Comparison of ENCODE assay signal across 18 cellular contexts in genomic region chr13:110921209-110921608, GRCh38. TPM values are rescaled to one million over a fixed set of nuclear protein-coding genes. Genes with fewer than 3 reads are reported as not detected.
DNase-seq lines count a peak whose midpoint lies in the region; ATAC-seq and TF ChIP-seq lines count a peak whose summit lies in the region.
"Had no signal": no experiment of that assay in that cellular context is flagged by ENCODE, and none has a peak within 500 bp of the region (broad histone marks: within the 10 kb centered on the region; RNA-seq: fewer than 3 reads in every experiment).

No MANE protein-coding gene starts in this region.

- H3K4me2 ChIP-seq in neural progenitor cell = no peak overlapping the region
- H3K4me2 ChIP-seq: hepatocyte had no signal

- H3F3A ChIP-seq in neural progenitor cell (ENCODE audit: low read depth) = peaks cover 9% of the 10 kb centered on the region

- H3K4me1 Mint-ChIP-seq in activated CD8-positive, alpha-beta T cell treated with anti-CD3 and anti-CD28 coated beads for 36 hours (ENCODE audit: low read depth) = peaks cover 22% of the 10 kb centered on the region
- H3K4me1 Mint-ChIP-seq in activated CD8-positive, alpha-beta T cell treated with anti-CD3 and anti-CD28 coated beads, Interleukin-2, amount 10 ng/mL, durations not matched to agents 7 days and 5 days (ENCODE audit: low read depth) = peaks cover 26% of the 10 kb centered on the region
- peaks cover 34% of the 10 kb centered on the region for H3K4me1 Mint-ChIP-seq in WTC11
- H3K4me1 Mint-ChIP-seq in stimulated activated naive B cell treated with anti-CD40 and anti-IgM and Interleukin-4, amounts not matched to agents 10 μg/mL and 1 μg/mL and 100 μg/mL, for 72 hours = peaks cover 38 to 67% of the 10 kb centered on the region in 2 donors
- H3K4me1 Mint-ChIP-seq in neural progenitor cell = peaks cover 16% of the 10 kb centered on the region

- H3K36me3 ChIP-seq in neural progenitor cell = no peaks in the 10 kb centered on the region
- H3K36me3 ChIP-seq: ovary, stomach, upper lobe of left lung had no signal

- H3K79me2 ChIP-seq in neural progenitor cell (ENCODE audit: low read depth) = peaks cover 3% of the 10 kb centered on the region
- H3K79me2 ChIP-seq: hepatocyte had no signal

- intact Hi-C loops in activated CD8-positive, alpha-beta T cell treated with anti-CD3 and anti-CD28 coated beads for 36 hours (cut with micrococcal nuclease) = no loop called here

- no peaks in the 10 kb centered on the region for H3K27me3 ChIP-seq in neural progenitor cell
- H3K27me3 ChIP-seq: ovary, upper lobe of left lung had no signal

- H3K27ac ChIP-seq in neural progenitor cell = no peak overlapping the region
- H3K27ac ChIP-seq: C4-2B, coronary artery, hepatocyte, ovary, stomach, upper lobe of left lung had no signal

- no peaks in the 10 kb centered on the region for H4K20me1 ChIP-seq in neural progenitor cell (ENCODE audit: low read depth)

- H3K27me3 Mint-ChIP-seq in activated CD8-positive, alpha-beta T cell treated with anti-CD3 and anti-CD28 coated beads for 36 hours = peaks cover 28% of the 10 kb centered on the region
- peaks cover 27% of the 10 kb centered on the region for H3K27me3 Mint-ChIP-seq in activated CD8-positive, alpha-beta T cell treated with anti-CD3 and anti-CD28 coated beads, Interleukin-2, amount 10 ng/mL, durations not matched to agents 7 days and 5 days (ENCODE audit: low read depth)
- H3K27me3 Mint-ChIP-seq in WTC11 (ENCODE audit: low read depth) (0 out of 2 replicates have a peak, but pooled peaks cover 2% of the 10 kb centered on the region), neural progenitor cell (ENCODE audit: insufficient read depth, low read depth) (peaks cover 2% of the 10 kb centered on the region)
- H3K27me3 Mint-ChIP-seq in stimulated activated naive B cell treated with anti-CD40 and anti-IgM and Interleukin-4, amounts not matched to agents 10 μg/mL and 1 μg/mL and 100 μg/mL, for 72 hours = peaks cover 10 to 17% of the 10 kb centered on the region in 2 donors

- H3K27ac Mint-ChIP-seq in activated CD8-positive, alpha-beta T cell treated with anti-CD3 and anti-CD28 coated beads for 36 hours = no peak overlapping the region
- no peak overlapping the region for H3K27ac Mint-ChIP-seq in activated CD8-positive, alpha-beta T cell treated with anti-CD3 and anti-CD28 coated beads, Interleukin-2, amount 10 ng/mL, durations not matched to agents 7 days and 5 days
- H3K27ac Mint-ChIP-seq in WTC11 = 0 out of 2 replicates have a peak overlapping the region, but pooled peaks have one; percentile 46
- peak overlapping the region; percentile 85 for H3K27ac Mint-ChIP-seq in stimulated activated naive B cell treated with anti-CD40 and anti-IgM and Interleukin-4, amounts not matched to agents 10 μg/mL and 1 μg/mL and 100 μg/mL, for 72 hours
- no peak overlapping the region for H3K27ac Mint-ChIP-seq in neural progenitor cell

- H3K4me3 Mint-ChIP-seq in activated CD8-positive, alpha-beta T cell treated with anti-CD3 and anti-CD28 coated beads for 36 hours = no peak overlapping the region
- no peak overlapping the region for H3K4me3 Mint-ChIP-seq in activated CD8-positive, alpha-beta T cell treated with anti-CD3 and anti-CD28 coated beads, Interleukin-2, amount 10 ng/mL, durations not matched to agents 7 days and 5 days
- H3K4me3 Mint-ChIP-seq in WTC11 = no peak overlapping the region
- peak overlapping the region; percentile 21 to 64 for H3K4me3 Mint-ChIP-seq in stimulated activated naive B cell treated with anti-CD40 and anti-IgM and Interleukin-4, amounts not matched to agents 10 μg/mL and 1 μg/mL and 100 μg/mL, for 72 hours
- H3K4me3 Mint-ChIP-seq in neural progenitor cell = no peak overlapping the region

- H2AFZ ChIP-seq in neural progenitor cell (replicated peaks) = no peak overlapping the region
- H2AFZ ChIP-seq: hepatocyte had no signal

- no peaks in the 10 kb centered on the region for H3K9me3 Mint-ChIP-seq in activated CD8-positive, alpha-beta T cell treated with anti-CD3 and anti-CD28 coated beads for 36 hours
- no peaks in the 10 kb centered on the region for H3K9me3 Mint-ChIP-seq in activated CD8-positive, alpha-beta T cell treated with anti-CD3 and anti-CD28 coated beads, Interleukin-2, amount 10 ng/mL, durations not matched to agents 7 days and 5 days (ENCODE audit: insufficient read depth)
- H3K9me3 Mint-ChIP-seq in WTC11 (no peaks in the 10 kb centered on the region), neural progenitor cell (no peaks in the 10 kb centered on the region)
- no peaks in the 10 kb centered on the region for H3K9me3 Mint-ChIP-seq in stimulated activated naive B cell treated with anti-CD40 and anti-IgM and Interleukin-4, amounts not matched to agents 10 μg/mL and 1 μg/mL and 100 μg/mL, for 72 hours

- CTCF ChIA-PET in activated CD8-positive, alpha-beta T cell treated with anti-CD3 and anti-CD28 coated beads for 36 hours (lab: Charles Lee) = no interaction called here
- CTCF ChIA-PET in activated CD8-positive, alpha-beta T cell treated with anti-CD3 and anti-CD28 coated beads, Interleukin-2, amount 10 ng/mL, durations not matched to agents 7 days and 5 days (lab: Charles Lee) = no interaction called here
- CTCF ChIA-PET in WTC11 (lab: Charles Lee) = interaction anchor here (0.7 to 1.6 kb wide), 5 partner anchors 35 to 328 kb away, joined by 3 to 6 read pairs (median 3); no protein-coding TSS in a partner anchor

- peaks cover 2% of the 10 kb centered on the region for H3K36me3 Mint-ChIP-seq in activated CD8-positive, alpha-beta T cell treated with anti-CD3 and anti-CD28 coated beads for 36 hours (ENCODE audit: low read depth)
- H3K36me3 Mint-ChIP-seq in activated CD8-positive, alpha-beta T cell treated with anti-CD3 and anti-CD28 coated beads, Interleukin-2, amount 10 ng/mL, durations not matched to agents 7 days and 5 days (ENCODE audit: low read depth) = peaks cover 2% of the 10 kb centered on the region
- H3K36me3 Mint-ChIP-seq in WTC11 = no peaks in the 10 kb centered on the region
- H3K36me3 Mint-ChIP-seq in stimulated activated naive B cell treated with anti-CD40 and anti-IgM and Interleukin-4, amounts not matched to agents 10 μg/mL and 1 μg/mL and 100 μg/mL, for 72 hours = peaks cover 5 to 14% of the 10 kb centered on the region in 2 donors
- H3K36me3 Mint-ChIP-seq in neural progenitor cell = no peaks in the 10 kb centered on the region

- ATAC-seq in activated CD8-positive, alpha-beta T cell treated with anti-CD3 and anti-CD28 coated beads for 36 hours = peak; percentile 53
- no peak for ATAC-seq in activated CD8-positive, alpha-beta T cell treated with anti-CD3 and anti-CD28 coated beads, Interleukin-2, amount 10 ng/mL, durations not matched to agents 7 days and 5 days
- ATAC-seq in GM21529 (IDR thresholded peaks at IDR 0.05; ENCODE audit: unreplicated experiment) (peak; percentile 36), WTC11 (no peak; the same call in 1 of the 2 replicates), HG03378 (IDR thresholded peaks at IDR 0.05; ENCODE audit: unreplicated experiment) (no peak)
- ATAC-seq in stimulated activated naive B cell treated with anti-CD40 and anti-IgM and Interleukin-4, amounts not matched to agents 10 μg/mL and 1 μg/mL and 100 μg/mL, for 72 hours (replicated peaks) = peak; percentile 49 to 70

- POLR2A ChIA-PET in activated CD8-positive, alpha-beta T cell treated with anti-CD3 and anti-CD28 coated beads for 36 hours (lab: Charles Lee) = no interaction called here
- POLR2A ChIA-PET in activated CD8-positive, alpha-beta T cell treated with anti-CD3 and anti-CD28 coated beads, Interleukin-2, amount 10 ng/mL, durations not matched to agents 7 days and 5 days (lab: Charles Lee) = no interaction called here
- POLR2A ChIA-PET in WTC11 (lab: Charles Lee) = no interaction called here

- H3K4me1 ChIP-seq in neural progenitor cell = peaks cover 14% of the 10 kb centered on the region

- H3K9me3 ChIP-seq in neural progenitor cell (ENCODE audit: low read depth) = no peaks in the 10 kb centered on the region
- H3K9me3 ChIP-seq: ovary, stomach, upper lobe of left lung had no signal

- H3K4me3 ChIP-seq in neural progenitor cell = no peak overlapping the region
- H3K4me3 ChIP-seq: coronary artery, hepatocyte, ovary, stomach, upper lobe of left lung had no signal

- no peak for TF ChIP-seq CTCF in activated CD8-positive, alpha-beta T cell treated with anti-CD3 and anti-CD28 coated beads for 36 hours (IDR thresholded peaks at IDR 0.05)
- TF ChIP-seq CTCF in WTC11 (IDR thresholded peaks at IDR 0.05) = no peak
- TF ChIP-seq CTCF in neural progenitor cell (IDR thresholded peaks at IDR 0.05) = no peak

- peak; percentile 53 for DNase-seq in activated CD8-positive, alpha-beta T cell treated with anti-CD3 and anti-CD28 coated beads for 36 hours
- DNase-seq in activated CD8-positive, alpha-beta T cell treated with anti-CD3 and anti-CD28 coated beads, Interleukin-2, amount 10 ng/mL, durations not matched to agents 7 days and 5 days = no peak
- DNase-seq in WTC11 (ENCODE audit: low spot score) (no peak), epidermal melanocyte (ENCODE audit: insufficient read length, low spot score) (no peak), neural progenitor cell (ENCODE audit: low spot score) (no peak)
- no peak for DNase-seq in stimulated activated naive B cell treated with anti-CD40 and anti-IgM and Interleukin-4, amounts not matched to agents 10 μg/mL and 1 μg/mL and 100 μg/mL, for 72 hours
- DNase-seq: activated CD4-positive, alpha-beta T cell treated with anti-CD3 and anti-CD28 coated beads, Interleukin-2, amount 50 U/mL, for 4 hours; islet precursor cell; NCI-H526; ovary; SHP77; stomach had no signal

- H3K9ac ChIP-seq in neural progenitor cell = no peak overlapping the region

TF ChIP-seq in WTC11, 78 proteins besides CTCF, POLR2A, EP300 and RAD21 (continues in another document):
- TF ChIP-seq RELA (CRISPR knock-in tag; IDR thresholded peaks at IDR 0.05; ENCODE audit: borderline replicate concordance) = no peak
- TF ChIP-seq NR1H2 (CRISPR knock-in tag; IDR thresholded peaks at IDR 0.05) = no peak
- no peak for TF ChIP-seq IRF1 (CRISPR knock-in tag; IDR thresholded peaks at IDR 0.05)

RNA-seq across cellular contexts. Expression of gene ANKRD10, which starts 6.3 kb away (rescaled TPM):
- 10 to 100 TPM; 81.6 to 86.1 TPM for total RNA-seq in activated CD8-positive, alpha-beta T cell treated with anti-CD3 and anti-CD28 coated beads for 36 hours
- 10 to 100 TPM; 83.9 to 86.3 TPM for total RNA-seq in activated CD8-positive, alpha-beta T cell treated with anti-CD3 and anti-CD28 coated beads, Interleukin-2, amount 10 ng/mL, durations not matched to agents 7 days and 5 days
- 176 to 219 TPM (median 191 TPM) in 3 replicates for total RNA-seq in WTC11 (2021)
- total RNA-seq in neural progenitor cell (ENCODE audit: low replicate concordance) = 188 and 212 TPM in 2 replicates

Comparison
In these comparisons a context has a peak if more than half of its experiments do, and no peak if none do; other contexts are left out.
1. ATAC-seq: peak in activated CD8-positive, alpha-beta T cell treated with anti-CD3 and anti-CD28 coated beads for 36 hours (single experiment), GM21529 (single experiment) and stimulated activated naive B cell treated with anti-CD40 and anti-IgM and Interleukin-4, amounts not matched to agents 10 μg/mL and 1 μg/mL and 100 μg/mL, for 72 hours (2 of 2); none in activated CD8-positive, alpha-beta T cell treated with anti-CD3 and anti-CD28 coated beads, Interleukin-2, amount 10 ng/mL, durations not matched to agents 7 days and 5 days (single experiment), WTC11 (single experiment) and HG03378 (single experiment).
2. H3K27ac Mint-ChIP-seq: peak in WTC11 (single experiment) and stimulated activated naive B cell treated with anti-CD40 and anti-IgM and Interleukin-4, amounts not matched to agents 10 μg/mL and 1 μg/mL and 100 μg/mL, for 72 hours (single experiment); none in activated CD8-positive, alpha-beta T cell treated with anti-CD3 and anti-CD28 coated beads for 36 hours (single experiment), activated CD8-positive, alpha-beta T cell treated with anti-CD3 and anti-CD28 coated beads, Interleukin-2, amount 10 ng/mL, durations not matched to agents 7 days and 5 days (single experiment) and neural progenitor cell (single experiment).
3. H3K4me3 Mint-ChIP-seq: peak in stimulated activated naive B cell treated with anti-CD40 and anti-IgM and Interleukin-4, amounts not matched to agents 10 μg/mL and 1 μg/mL and 100 μg/mL, for 72 hours (2 of 2); none in activated CD8-positive, alpha-beta T cell treated with anti-CD3 and anti-CD28 coated beads for 36 hours (single experiment), activated CD8-positive, alpha-beta T cell treated with anti-CD3 and anti-CD28 coated beads, Interleukin-2, amount 10 ng/mL, durations not matched to agents 7 days and 5 days (single experiment), WTC11 (single experiment) and neural progenitor cell (single experiment).